Comparison of ENCODE assay signal across 8 cellular contexts in genomic region chr15:92391640-92392039, GRCh38. TPM values are rescaled to one million over a fixed set of nuclear protein-coding genes. Genes with fewer than 3 reads are reported as not detected.
DNase-seq lines count a peak whose midpoint lies in the region; ATAC-seq, FAIRE-seq and TF ChIP-seq lines count a peak whose summit lies in the region.

No MANE protein-coding gene starts in this region.

- H3K4me3 ChIP-seq in fibroblast of the aortic adventitia (ENCODE audit: low read depth, low read length), result no peak overlapping the region

- no peak for TF ChIP-seq CTCF in fibroblast of the aortic adventitia (IDR thresholded peaks at IDR 0.05; ENCODE audit: insufficient read depth, low read length)

- FAIRE-seq in GM18507 (lab: Jason Lieb, UNC), result peak; percentile 5

- peak; percentile 24 for DNase-seq in AG20443 (ENCODE audit: low spot score)
- DNase-seq in GM18507 (ENCODE audit: extremely low spot score, insufficient read length, low read depth), result no peak
- DNase-seq in NCI-H748 treated with DMSO at 0.1 percent for 48 hours (lab: John Stamatoyannopoulos, UW), result peak; percentile 30
- DNase-seq in fibroblast of the aortic adventitia (ENCODE audit: low read depth), result peak; percentile 1
- no peak for DNase-seq in HPDE6-E6E7 (ENCODE audit: extremely low spot score)
- DNase-seq in superior temporal gyrus (ENCODE audit: extremely low spot score), result no peak
- DNase-seq in effector CD4-positive, alpha-beta T cell, result no peak

- no peak for ATAC-seq in HG03196 (IDR thresholded peaks at IDR 0.05; ENCODE audit: unreplicated experiment)

RNA-seq across cellular contexts. Expression of gene ST8SIA2, which starts 2.0 kb away (rescaled TPM):
- 0.25 TPM in 1 of 2 replicates, not detected in the other for total RNA-seq in fibroblast of the aortic adventitia (ENCODE audit: low replicate concordance)

Comparison
In these comparisons a context has a peak if more than half of its experiments do, and no peak if none do; other contexts are left out.
1. DNase-seq: peak in AG20443 (single experiment), NCI-H748 treated with DMSO at 0.1 percent for 48 hours (single experiment) and fibroblast of the aortic adventitia (single experiment); none in GM18507 (single experiment), HPDE6-E6E7 (single experiment), superior temporal gyrus (single experiment) and effector CD4-positive, alpha-beta T cell (single experiment).